ENCODE assay signal across 8 cellular contexts in the genomic region with DNA sequence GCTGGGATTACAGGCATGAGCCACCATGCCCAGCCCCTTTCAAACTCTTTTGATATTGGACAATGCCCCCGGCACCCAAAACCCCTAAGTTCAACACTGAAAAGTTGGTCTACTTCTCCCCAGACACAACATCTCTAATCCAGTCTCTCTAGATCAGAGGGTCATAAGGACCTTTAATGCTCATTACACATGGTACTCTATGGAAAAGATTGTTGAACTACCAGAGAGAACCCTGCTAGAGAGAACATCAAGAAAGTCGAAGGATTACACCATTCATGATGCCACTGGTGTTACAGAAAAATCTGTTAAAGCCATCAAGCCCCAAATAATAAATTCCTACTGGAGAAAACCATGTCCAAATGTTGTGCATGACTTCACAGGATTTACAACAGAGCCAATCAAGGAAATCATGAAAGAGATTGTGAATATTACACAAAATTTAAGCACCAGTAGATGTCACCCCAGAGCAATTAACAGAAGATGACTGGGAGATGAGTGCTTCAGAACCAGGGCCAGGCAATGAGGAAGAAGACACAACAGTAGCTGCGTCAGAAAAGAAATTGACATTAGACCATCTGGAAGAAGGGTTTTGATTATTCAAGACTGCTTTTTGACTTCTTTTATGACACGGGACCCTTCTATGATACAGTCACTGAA. TPM values are rescaled to one million over a fixed set of nuclear protein-coding genes. Genes with fewer than 3 reads are reported as not detected.
A peak's percentile ranks its signal among the peaks of the same experiment; 100 is the strongest.
DNase-seq lines count a peak whose midpoint lies in the region; ATAC-seq and TF ChIP-seq lines count a peak whose summit lies in the region.

No MANE protein-coding gene starts in this region.

- CTCF ChIA-PET in Caco-2 (lab: Charles Lee) (interaction anchor here (0.5 to 1.5 kb wide), 11 partner anchors 15 to 312 kb away, joined by 3 to 9 read pairs (median 3); a partner anchor contains a TSS), Panc1 (lab: Charles Lee) (interaction anchor here (0.8 to 1.4 kb wide), 2 partner anchors 89 to 287 kb away, joined by 3 to 12 read pairs; no protein-coding TSS in a partner anchor)

- TF ChIP-seq EP300 in transverse colon (IDR thresholded peaks at IDR 0.05; ENCODE audit: low read depth) = no peak

- no peaks in the 10 kb centered on the region for H3K36me3 ChIP-seq in Caco-2 (ENCODE audit: control insufficient read depth, insufficient read depth, low read length)
- H3K36me3 ChIP-seq in Panc1 (ENCODE audit: control insufficient read depth, insufficient read depth, low read length) = no peaks in the 10 kb centered on the region
- no peaks in the 10 kb centered on the region for H3K36me3 ChIP-seq in left lung
- no peaks in the 10 kb centered on the region for H3K36me3 ChIP-seq in transverse colon

- no TSS peak for BruUV-seq in Caco-2 (replicated peaks; lab: Mats Ljungman, UMichigan)
- no TSS peak for BruUV-seq in Panc1 (replicated peaks; lab: Mats Ljungman, UMichigan)

- ATAC-seq in GM18868 (IDR thresholded peaks at IDR 0.05; ENCODE audit: unreplicated experiment) (peak; percentile 87), HG03558 (IDR thresholded peaks at IDR 0.05; ENCODE audit: extremely low read depth, unreplicated experiment) (peak; percentile 46), Panc1 (peak; percentile 79), left lung (peak; percentile 91), GM18873 (IDR thresholded peaks at IDR 0.05; ENCODE audit: low FRiP score, unreplicated experiment) (no peak)

- H3K4me3 ChIP-seq in Caco-2 (ENCODE audit: low read depth, low read length) (no peak overlapping the region), Panc1 (ENCODE audit: low read depth in 2 of 2, low read length in 2 of 2) (no peak overlapping the region), left lung (no peak overlapping the region), transverse colon (no peak overlapping the region)

- no peak for TF ChIP-seq POLR2A in transverse colon (IDR thresholded peaks at IDR 0.05)

- no peaks in the 10 kb centered on the region for H3K27me3 ChIP-seq in Caco-2 (replicated peaks; ENCODE audit: control insufficient read depth, insufficient read depth, low read length)
- no peaks in the 10 kb centered on the region for H3K27me3 ChIP-seq in Panc1 (ENCODE audit: control insufficient read depth, insufficient read depth, low read length)
- H3K27me3 ChIP-seq in left lung = no peaks in the 10 kb centered on the region
- H3K27me3 ChIP-seq in transverse colon = no peaks in the 10 kb centered on the region

- no peaks in the 10 kb centered on the region for H3K9me3 Mint-ChIP-seq in Caco-2 (ENCODE audit: unreplicated experiment)

- no peak overlapping the region for H3K27ac Mint-ChIP-seq in Caco-2 (ENCODE audit: unreplicated experiment)

- intact Hi-C loops in Caco-2 (cut with micrococcal nuclease; ENCODE audit: unreplicated experiment) (loop anchor here (1.0 to 5.0 kb wide), 7 partner anchors 40 to 311 kb away; a partner anchor contains a TSS), Panc1 (cut with micrococcal nuclease; ENCODE audit: unreplicated experiment) (loop anchor here (2.0 to 10.0 kb wide), 2 partner anchors 45 to 283 kb away; no protein-coding TSS in a partner anchor), left lung (cut with DNase I) (no loop called here), transverse colon (cut with DNase I; ENCODE audit: low total_unique reads) (loop anchor here (2.0 to 10.0 kb wide), 2 partner anchors 43 to 283 kb away; no protein-coding TSS in a partner anchor)

- H3K36me3 Mint-ChIP-seq in Caco-2 (ENCODE audit: insufficient read depth, unreplicated experiment) = no peaks in the 10 kb centered on the region

- DNase-seq in Caco-2 (peak in 1 of 2 experiments; percentile 63), Panc1 (ENCODE audit: low read depth, low spot score) (peak; percentile 24), cerebellar cortex (ENCODE audit: low spot score) (peak; percentile 82), left lung (no peak), transverse colon (peak; percentile 23)

- H3K27ac ChIP-seq in Panc1 (ENCODE audit: low read length) (no peak overlapping the region), left lung (no peak overlapping the region), transverse colon (no peak overlapping the region)

- H3K4me1 ChIP-seq in Caco-2 = no peaks in the 10 kb centered on the region
- no peaks in the 10 kb centered on the region for H3K4me1 ChIP-seq in Panc1 (ENCODE audit: control insufficient read depth, insufficient read depth, low read length)
- no peaks in the 10 kb centered on the region for H3K4me1 ChIP-seq in left lung
- peaks cover 0 to 9% (median 0%) of the 10 kb centered on the region in 4 donors for H3K4me1 ChIP-seq in transverse colon

- in situ Hi-C loops in Panc1 (cut with HindIII; ENCODE audit: low pct_unique_long_range_greater_than_20kb, low sequenced_read_pairs) = no loop called here
- in situ Hi-C loops in transverse colon (cut with MboI; ENCODE audit: low pct_ligation_motif_present in 1 of 4, low pct_unique_long_range_greater_than_20kb in 1 of 4, low sequenced_read_pairs in 3 of 4) = loop anchor here in 3 of 4 donors (5.0 to 25.0 kb wide), 3 partner anchors 281 to 306 kb away; a partner anchor contains a TSS

- POLR2A ChIA-PET in Caco-2 (lab: Charles Lee) = no interaction called here
- POLR2A ChIA-PET in Panc1 (lab: Charles Lee) = no interaction called here

- no peaks in the 10 kb centered on the region for H3K9me3 ChIP-seq in Caco-2
- H3K9me3 ChIP-seq in Panc1 (ENCODE audit: control insufficient read depth, insufficient read depth, low read depth, low read length) = no peaks in the 10 kb centered on the region
- H3K9me3 ChIP-seq in left lung = no peaks in the 10 kb centered on the region
- H3K9me3 ChIP-seq in transverse colon = no peaks in the 10 kb centered on the region

- 28 to 35% methylated on average over 4 of the region's 4 CpGs for WGBS in transverse colon (ENCODE audit: low coverage in 1 of 2), 2 donors

- no peak overlapping the region for H3K4me3 Mint-ChIP-seq in Caco-2 (ENCODE audit: unreplicated experiment)

- H3K27me3 Mint-ChIP-seq in Caco-2 (ENCODE audit: insufficient read depth, unreplicated experiment) = no peaks in the 10 kb centered on the region

- TF ChIP-seq CTCF in Caco-2 (IDR thresholded peaks at IDR 0.05; ENCODE audit: insufficient read depth in 1 of 2, low read depth in 1 of 2, low read length in 1 of 2, severe bottlenecking in 1 of 2, unreplicated experiment in 1 of 2) (peak; percentile 56 to 60), Panc1 (IDR thresholded peaks at IDR 0.05) (peak; percentile 62), left lung (IDR thresholded peaks at IDR 0.05) (peak in 1 of 2 donors; percentile 32), transverse colon (IDR thresholded peaks at IDR 0.05) (peak; percentile 51 to 69 (median 52))

- no peaks in the 10 kb centered on the region for H3K4me1 Mint-ChIP-seq in Caco-2 (ENCODE audit: low read depth, unreplicated experiment)

RNA-seq across cellular contexts. Expression of a gene that starts 28.3 kb away (rescaled TPM):
- total RNA-seq in Caco-2 (2022) = 0.81 and 0.86 TPM in 2 replicates
- not detected for total RNA-seq in Panc1 (2021; ENCODE audit: unreplicated experiment)
- polyA plus RNA-seq in Panc1 (2012; ENCODE audit: insufficient read length) = not detected
- total RNA-seq in left lung = under 1 TPM; 0.06 to 0.39 TPM
- total RNA-seq in transverse colon = under 1 TPM in 2 of 4 donors, not detected in 2; 0.48 to 0.82 TPM

Comparison
In these comparisons a context has a peak if more than half of its experiments do, and no peak if none do; other contexts are left out.
1. DNase-seq: peak in Panc1 (single experiment), cerebellar cortex (single experiment) and transverse colon (single experiment); none in left lung (0 of 2).
2. intact Hi-C loops: an anchor here in Caco-2 (1.0 to 5.0 kb wide), Panc1 (2.0 to 10.0 kb wide) and transverse colon (2.0 to 10.0 kb wide); none called in left lung.